Comparison of ENCODE assay signal across 1 cellular context in genomic region chr1:205588691-205589445, GRCh38.
TF ChIP-seq lines count a peak whose summit lies in the region.

No MANE protein-coding gene starts in this region.

TF ChIP-seq in HCT116, 20 proteins besides CTCF, POLR2A, EP300 and RAD21 (continued from another document):
- no peak for TF ChIP-seq YY1 (IDR thresholded peaks at IDR 0.05; ENCODE audit: extremely low read depth, insufficient replicate concordance, low read depth, low read length)
- no peak for TF ChIP-seq ZFX (IDR thresholded peaks at IDR 0.05)
- TF ChIP-seq ELF1 (IDR thresholded peaks at IDR 0.05; ENCODE audit: borderline replicate concordance, low read depth), result no peak
- no peak for TF ChIP-seq EZH2 (IDR thresholded peaks at IDR 0.05)
- TF ChIP-seq REST (IDR thresholded peaks at IDR 0.05; ENCODE audit: low read depth), result no peak
- TF ChIP-seq JUND (IDR thresholded peaks at IDR 0.05), result no peak
- no peak for TF ChIP-seq CEBPB (IDR thresholded peaks at IDR 0.05; ENCODE audit: low read depth)
TF ChIP-seq in HCT116: peak in this region for 0.
